In genomic region chr10:71622656-71623055, GRCh38 we compare ENCODE assay signal across 14 cellular contexts.
DNase-seq lines count a peak whose midpoint lies in the region; ATAC-seq and TF ChIP-seq lines count a peak whose summit lies in the region.
"Had no signal": no experiment of that assay in that cellular context is flagged by ENCODE, and none has a peak within 500 bp of the region (broad histone marks: within the 10 kb centered on the region; RNA-seq: fewer than 3 reads in every experiment).

No MANE protein-coding gene starts in this region.

- H2BK5ac ChIP-seq in IMR-90 (ENCODE audit: low read depth, low read length, poor library complexity, severe bottlenecking) = no peak overlapping the region

- H3K4me3 ChIP-seq in IMR-90 (ENCODE audit: insufficient read depth, low read depth, low read length) = no peak overlapping the region
- no peak overlapping the region for H3K4me3 ChIP-seq in body of pancreas
- H3K4me3 ChIP-seq in lower lobe of right lung = no peak overlapping the region

- no peak overlapping the region for H2BK20ac ChIP-seq in IMR-90 (ENCODE audit: low read depth, low read length)

- H3K27ac Mint-ChIP-seq in type B pancreatic cell = no peak overlapping the region

- no peak overlapping the region for H3K4me2 ChIP-seq in IMR-90 (ENCODE audit: low read depth, low read length)

- H3K27me3 ChIP-seq in IMR-90 (ENCODE audit: control insufficient read depth, insufficient read depth, low read length) = peaks cover 20% of the 10 kb centered on the region
- H3K27me3 ChIP-seq in body of pancreas = no peaks in the 10 kb centered on the region
- peaks cover 4% of the 10 kb centered on the region for H3K27me3 ChIP-seq in lower lobe of right lung (ENCODE audit: low read depth)

- no peak overlapping the region for H3K23ac ChIP-seq in IMR-90 (ENCODE audit: low read depth, low read length)

- peaks cover 19% of the 10 kb centered on the region for H3K27me3 Mint-ChIP-seq in type B pancreatic cell

- no peak overlapping the region for H3K56ac ChIP-seq in IMR-90 (ENCODE audit: extremely low read depth, insufficient read depth, low read length)

- H3K9me3 Mint-ChIP-seq in type B pancreatic cell = no peaks in the 10 kb centered on the region

- POLR2A ChIA-PET in IMR-90 (lab: Charles Lee; ENCODE audit: unreplicated experiment) = no interaction called here

- no peaks in the 10 kb centered on the region for H3K36me3 Mint-ChIP-seq in type B pancreatic cell

- H3K4me1 ChIP-seq in IMR-90 (ENCODE audit: control insufficient read depth, insufficient read depth, low read length) (peaks cover 6% of the 10 kb centered on the region; the same call in 1 of the 2 replicates), body of pancreas (peaks cover 16% of the 10 kb centered on the region), lower lobe of right lung (peaks cover 38% of the 10 kb centered on the region)

- peak overlapping the region; percentile 23 for H3K4me3 Mint-ChIP-seq in type B pancreatic cell

- H3K9ac ChIP-seq in IMR-90 (ENCODE audit: low read depth, low read length) = no peak overlapping the region

- H3K14ac ChIP-seq in IMR-90 (replicated peaks; ENCODE audit: low read depth, low read length) = no peak overlapping the region

- H3K36me3 ChIP-seq in IMR-90 (ENCODE audit: control insufficient read depth, insufficient read depth, low read length) (no peaks in the 10 kb centered on the region), body of pancreas (replicated peaks in 1 of 2; ENCODE audit: insufficient read depth in 1 of 2, low read depth in 2 of 2) (no peaks in the 10 kb centered on the region), lower lobe of right lung (no peaks in the 10 kb centered on the region)

- H3K4me1 Mint-ChIP-seq in type B pancreatic cell (ENCODE audit: unreplicated experiment) = peaks cover 35% of the 10 kb centered on the region

- ATAC-seq in IMR-90 (ENCODE audit: low read depth) (peak; percentile 12; the same call in 1 of the 2 replicates), body of pancreas (no peak), lower lobe of right lung (peak in 1 of 2 donors; percentile 18), GM21723 (IDR thresholded peaks at IDR 0.05; ENCODE audit: unreplicated experiment) (no peak)

- no peak overlapping the region for H3K18ac ChIP-seq in IMR-90 (ENCODE audit: low read depth, low read length)

- TF ChIP-seq POLR2A in IMR-90 (IDR thresholded peaks at IDR 0.05; ENCODE audit: low read depth, low read length) (no peak), body of pancreas (IDR thresholded peaks at IDR 0.05) (no peak)

- intact Hi-C loops in IMR-90 (cut with micrococcal nuclease) (no loop called here), body of pancreas (cut with DNase I) (no loop called here), lower lobe of right lung (cut with DNase I) (no loop called here)

- no peak overlapping the region for H2AK5ac ChIP-seq in IMR-90 (ENCODE audit: low read depth, low read length)

- BruUV-seq in IMR-90 (replicated peaks; lab: Mats Ljungman, UMichigan) = no TSS peak

- H4K91ac ChIP-seq in IMR-90 (ENCODE audit: insufficient read depth, low read depth, low read length) = no peak overlapping the region

- no peak overlapping the region for H4K8ac ChIP-seq in IMR-90 (ENCODE audit: low read depth in 2 of 2, low read length in 2 of 2)

- WGBS in IMR-90 (ENCODE audit: extremely low coverage in 2 of 2, insufficient read length in 1 of 2), 2 experiments = 42% methylated on average over 2 of the region's 6 CpGs; no CpG with 5 or more reads in 1 of the 2 experiments
- WGBS in body of pancreas, 2 donors = 68 to 74% methylated on average over 6 of the region's 6 CpGs

- no peaks in the 10 kb centered on the region for H3K79me1 ChIP-seq in IMR-90 (ENCODE audit: low read depth in 1 of 2, low read length in 2 of 2)

- H3K27ac ChIP-seq in IMR-90 (ENCODE audit: insufficient read depth, low read length) (no peak overlapping the region), body of pancreas (peak overlapping the region; percentile 25 to 49 (median 32)), lower lobe of right lung (peak overlapping the region; percentile 69)

- no peak overlapping the region for H3K4ac ChIP-seq in IMR-90 (ENCODE audit: low read depth, low read length)

- DNase-seq in IMR-90 (no peak), body of pancreas (no peak), lower lobe of right lung (no peak), type B pancreatic cell (ENCODE audit: extremely low spot score, unreplicated experiment) (no peak), GM19240 (ENCODE audit: insufficient read length, low spot score) (no peak), germinal center (ENCODE audit: low spot score) (no peak), ureter (ENCODE audit: low spot score) (no peak)
- DNase-seq: activated gamma-delta T cell treated with Interleukin-2 at 50 U/mL for 16 hours; DMS79 treated with DMSO at 0.1 percent for 48 hours; effector CD4-positive, alpha-beta T cell; NCI-H1436 treated with DMSO at 0.1 percent for 48 hours; NCI-H345; stimulated activated naive CD4-positive, alpha-beta T cell treated with Interleukin-2 at 50 U/mL for 16 hours had no signal

- CTCF ChIA-PET in IMR-90 (lab: Yijun Ruan, JAX) = interaction anchor here (1.0 kb wide), 1 partner anchor 16 kb away, joined by 5 read pairs; no protein-coding TSS in a partner anchor

- TF ChIP-seq CTCF in IMR-90 (conservative IDR thresholded peaks at IDR 0.05; ENCODE audit: low read depth, low read length) (no peak), body of pancreas (IDR thresholded peaks at IDR 0.05) (no peak), lower lobe of right lung (IDR thresholded peaks at IDR 0.05) (no peak), type B pancreatic cell (conservative IDR thresholded peaks at IDR 0.05) (no peak)

- H3K9me3 ChIP-seq in IMR-90 (ENCODE audit: control insufficient read depth, insufficient read depth, low read length) (no peaks in the 10 kb centered on the region), body of pancreas (no peaks in the 10 kb centered on the region), lower lobe of right lung (no peaks in the 10 kb centered on the region)

- in situ Hi-C loops in IMR-90 (cut with MboI; ENCODE audit: low sequenced_read_pairs) = no loop called here

- H4K5ac ChIP-seq in IMR-90 (ENCODE audit: low read depth, low read length) = no peak overlapping the region

- no peak overlapping the region for H2BK15ac ChIP-seq in IMR-90 (ENCODE audit: low read depth, low read length)

- peak overlapping the region; percentile 8 for H2AFZ ChIP-seq in IMR-90 (replicated peaks; ENCODE audit: low read length, poor library complexity)

- dilution Hi-C loops in IMR-90 (cut with HindIII; ENCODE audit: low sequenced_read_pairs, unreplicated experiment) = no loop called here

- no peaks in the 10 kb centered on the region for H4K20me1 ChIP-seq in IMR-90 (ENCODE audit: insufficient read depth, low read length)

- H3K9me1 ChIP-seq in IMR-90 (ENCODE audit: insufficient read depth, low read length) = no peaks in the 10 kb centered on the region

- no peak overlapping the region for H2AK9ac ChIP-seq in IMR-90 (replicated peaks; ENCODE audit: low read depth, low read length, poor library complexity)

- TF ChIP-seq RAD21 in IMR-90 (IDR thresholded peaks at IDR 0.05; ENCODE audit: low read length) = no peak

- H2BK120ac ChIP-seq in IMR-90 (ENCODE audit: low read depth, low read length) = no peak overlapping the region

TF ChIP-seq in IMR-90, 13 proteins besides CTCF, POLR2A, EP300 and RAD21:
- TF ChIP-seq MXI1 (IDR thresholded peaks at IDR 0.05; ENCODE audit: borderline replicate concordance, low read depth, low read length) (no peak), CHD1 (IDR thresholded peaks at IDR 0.05; ENCODE audit: low read depth, low read length) (no peak), FOS (IDR thresholded peaks at IDR 0.05; ENCODE audit: low read depth, low read length) (no peak), ELK1 (IDR thresholded peaks at IDR 0.05; ENCODE audit: borderline replicate concordance, low read depth, low read length) (no peak), NFE2L2 (IDR thresholded peaks at IDR 0.05; ENCODE audit: low read depth, low read length) (no peak), CEBPB (IDR thresholded peaks at IDR 0.05; ENCODE audit: low read depth, low read length) (no peak)
